In the genomic region with DNA sequence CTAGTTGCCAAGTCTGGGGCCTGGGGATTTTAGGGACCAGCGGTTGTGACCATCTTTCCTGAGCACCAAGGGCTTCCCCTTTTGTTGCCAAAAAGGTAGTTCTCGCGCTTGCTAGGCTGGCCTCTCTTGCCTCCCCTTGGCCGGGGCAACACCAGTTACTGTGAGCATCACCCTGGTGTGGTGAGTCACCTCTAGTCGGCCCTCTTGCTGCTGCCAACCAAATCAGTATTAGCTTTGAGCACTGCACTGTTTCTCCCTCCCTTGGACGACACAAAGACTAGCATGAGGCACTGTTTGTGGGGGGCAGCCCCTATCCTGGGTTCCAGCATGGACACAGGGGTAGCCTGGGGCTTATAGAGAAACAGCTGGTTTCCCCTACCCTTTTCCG, we compare ENCODE assay signal across 18 cellular contexts. TPM values are rescaled to one million over a fixed set of nuclear protein-coding genes. Genes with fewer than 3 reads are reported as not detected.
DNase-seq lines count a peak whose midpoint lies in the region; ATAC-seq, FAIRE-seq and TF ChIP-seq lines count a peak whose summit lies in the region.
"Had no signal": no experiment of that assay in that cellular context is flagged by ENCODE, and none has a peak within 500 bp of the region (broad histone marks: within the 10 kb centered on the region; RNA-seq: fewer than 3 reads in every experiment).

No MANE protein-coding gene starts in this region.

- CTCF ChIA-PET in Panc1 (lab: Charles Lee): no interaction called here

- no peaks in the 10 kb centered on the region for H3K9me3 Mint-ChIP-seq in endodermal cell

- no peaks in the 10 kb centered on the region for H3K4me1 ChIP-seq in Panc1 (ENCODE audit: control insufficient read depth, insufficient read depth, low read length)
- no peaks in the 10 kb centered on the region for H3K4me1 ChIP-seq in endodermal cell (ENCODE audit: control insufficient read depth, insufficient read depth, low read length)
- peaks cover 12% of the 10 kb centered on the region for H3K4me1 ChIP-seq in muscle layer of colon (ENCODE audit: insufficient read depth, low read length)
- H3K4me1 ChIP-seq in kidney (ENCODE audit: control insufficient read depth in 1 of 2, insufficient read depth in 1 of 2, low read depth in 1 of 2, low read length in 2 of 2): peaks cover 14 to 31% of the 10 kb centered on the region in 2 donors
- no peaks in the 10 kb centered on the region for H3K4me1 ChIP-seq in ovary (ENCODE audit: insufficient read depth)

- intact Hi-C loops in Panc1 (cut with micrococcal nuclease; ENCODE audit: unreplicated experiment) (no loop called here), kidney (cut with DNase I) (no loop called here), ovary (cut with DNase I) (loop anchor here in 1 of 4 donors (10.0 kb wide), 2 partner anchors 141 to 1001 kb away; a partner anchor contains a TSS)

- no peak for FAIRE-seq in kidney (lab: Jason Lieb, UNC)
- FAIRE-seq: colon, GM12891, keratinocyte had no signal

- WGBS in endodermal cell (ENCODE audit: insufficient coverage in 1 of 2, insufficient read length in 1 of 2), 2 experiments: 92 to 96% methylated on average over 5 to 6 of the region's 7 CpGs
- WGBS in ovary, 3 donors: 57 to 60% (median 57%) methylated on average over 7 of the region's 7 CpGs

- no peaks in the 10 kb centered on the region for H3K27me3 ChIP-seq in Panc1 (ENCODE audit: control insufficient read depth, insufficient read depth, low read length)
- H3K27me3 ChIP-seq in endodermal cell (ENCODE audit: control insufficient read depth, insufficient read depth, low read length, poor library complexity, severe bottlenecking): no peaks in the 10 kb centered on the region
- H3K27me3 ChIP-seq in muscle layer of colon (ENCODE audit: control insufficient read depth in 1 of 2, insufficient read depth in 2 of 2, low read length in 2 of 2): no peaks in the 10 kb centered on the region
- H3K27me3 ChIP-seq in ovary: no peaks in the 10 kb centered on the region

- H3K4me3 Mint-ChIP-seq in endodermal cell: no peak overlapping the region
- H3K4me3 Mint-ChIP-seq: activated CD8-positive, alpha-beta T cell treated with anti-CD3 and anti-CD28 coated beads, Interleukin-2, amount 10 ng/mL, durations not matched to agents 7 days and 5 days had no signal

- no peak for TF ChIP-seq EP300 in ovary (IDR thresholded peaks at IDR 0.05)

- no peaks in the 10 kb centered on the region for H3K4me1 Mint-ChIP-seq in endodermal cell

- peaks cover 61% of the 10 kb centered on the region for H3K36me3 Mint-ChIP-seq in endodermal cell (ENCODE audit: low read depth)

- H3K36me3 ChIP-seq in Panc1 (ENCODE audit: control insufficient read depth, insufficient read depth, low read length): no peaks in the 10 kb centered on the region
- H3K36me3 ChIP-seq in endodermal cell (ENCODE audit: control insufficient read depth, insufficient read depth, low read length): peaks cover 68% of the 10 kb centered on the region
- peaks cover 83% of the 10 kb centered on the region for H3K36me3 ChIP-seq in muscle layer of colon (ENCODE audit: insufficient read depth, low read length)
- peaks cover 32 to 59% of the 10 kb centered on the region in 2 donors for H3K36me3 ChIP-seq in kidney (ENCODE audit: control insufficient read depth in 1 of 2, insufficient read depth in 2 of 2, low read length in 2 of 2)
- H3K36me3 ChIP-seq in ovary: no peaks in the 10 kb centered on the region

- TF ChIP-seq CTCF in Panc1 (IDR thresholded peaks at IDR 0.05) (no peak), endodermal cell (conservative IDR thresholded peaks at IDR 0.05) (no peak), kidney (IDR thresholded peaks at IDR 0.05; ENCODE audit: borderline replicate concordance, extremely low read depth, insufficient read depth) (no peak), ovary (IDR thresholded peaks at IDR 0.05) (no peak)

- H3K4me3 ChIP-seq in Panc1 (ENCODE audit: low read depth in 2 of 2, low read length in 2 of 2) (no peak overlapping the region), endodermal cell (ENCODE audit: low read length) (no peak overlapping the region), muscle layer of colon (ENCODE audit: low read depth in 1 of 2, low read length in 2 of 2) (no peak overlapping the region), kidney (ENCODE audit: low read length in 2 of 2) (no peak overlapping the region), ovary (no peak overlapping the region)

- H3K27ac ChIP-seq in Panc1 (ENCODE audit: low read length) (no peak overlapping the region), endodermal cell (ENCODE audit: low read depth, low read length) (peak overlapping the region; percentile 1), muscle layer of colon (ENCODE audit: low read depth, low read length) (peak overlapping the region; percentile 53), kidney (ENCODE audit: low read depth in 2 of 2, low read length in 2 of 2) (no peak overlapping the region), ovary (no peak overlapping the region)
- H3K27ac ChIP-seq: C4-2B had no signal

- H3K27ac Mint-ChIP-seq in endodermal cell: no peak overlapping the region
- H3K27ac Mint-ChIP-seq: activated CD8-positive, alpha-beta T cell treated with anti-CD3 and anti-CD28 coated beads, Interleukin-2, amount 10 ng/mL, durations not matched to agents 7 days and 5 days had no signal

- DNase-seq in AG20443 (ENCODE audit: low spot score) (peak; percentile 72), Panc1 (ENCODE audit: low read depth, low spot score) (no peak), endodermal cell (no peak), kidney (no peak), NCI-H1417 treated with DMSO at 0.1 percent for 48 hours (lab: John Stamatoyannopoulos, UW) (no peak), ovary (no peak)
- DNase-seq: activated CD8-positive, alpha-beta T cell treated with anti-CD3 and anti-CD28 coated beads, Interleukin-2, amount 10 ng/mL, durations not matched to agents 7 days and 5 days; DND-41; foreskin melanocyte; NCI-H2029 treated with DMSO at 0.1 percent for 48 hours; SHP77; stimulated activated CD4-positive, alpha-beta T cell treated with anti-CD3 and anti-CD28 coated beads, Interleukin-2, amount 100 ng/mL, for 48 hours had no signal

- ATAC-seq in Panc1: peak; percentile 62
- no peak for ATAC-seq in HG03108 (IDR thresholded peaks at IDR 0.05; ENCODE audit: unreplicated experiment)
- ATAC-seq: activated CD8-positive, alpha-beta T cell treated with anti-CD3 and anti-CD28 coated beads, Interleukin-2, amount 10 ng/mL, durations not matched to agents 7 days and 5 days had no signal

- POLR2A ChIA-PET in Panc1 (lab: Charles Lee): no interaction called here

- no peak for TF ChIP-seq POLR2A in ovary (IDR thresholded peaks at IDR 0.05)

- no TSS peak for BruUV-seq in Panc1 (replicated peaks; lab: Mats Ljungman, UMichigan)

- no peak overlapping the region for H3K9ac ChIP-seq in endodermal cell (ENCODE audit: extremely low read depth, low read length, poor library complexity, severe bottlenecking)
- H3K9ac ChIP-seq in muscle layer of colon (ENCODE audit: low read length): no peak overlapping the region
- H3K9ac ChIP-seq in kidney (ENCODE audit: low read length in 2 of 2): no peak overlapping the region

- H3K27me3 Mint-ChIP-seq in endodermal cell (ENCODE audit: insufficient read depth): no peaks in the 10 kb centered on the region

- H3K9me3 ChIP-seq in Panc1 (ENCODE audit: control insufficient read depth, insufficient read depth, low read depth, low read length) (no peaks in the 10 kb centered on the region), endodermal cell (ENCODE audit: control insufficient read depth, low read length) (peaks cover 3% of the 10 kb centered on the region), muscle layer of colon (ENCODE audit: low read length) (no peaks in the 10 kb centered on the region), kidney (ENCODE audit: control insufficient read depth in 1 of 2, low read length in 2 of 2) (no peaks in the 10 kb centered on the region), ovary (no peaks in the 10 kb centered on the region)

- in situ Hi-C loops in Panc1 (cut with HindIII; ENCODE audit: low pct_unique_long_range_greater_than_20kb, low sequenced_read_pairs): no loop called here

RNA-seq across cellular contexts. Expression of a gene that starts 6.9 kb away (rescaled TPM):
- total RNA-seq in Panc1 (2021; ENCODE audit: unreplicated experiment): 47.7 TPM
- polyA plus RNA-seq in Panc1 (2012; ENCODE audit: insufficient read length): 74.2 TPM
- total RNA-seq in endodermal cell: 10 to 100 TPM in 1 of 2 donors, 1 to 10 TPM in 1; 8.9 to 12.2 TPM
- polyA plus RNA-seq in endodermal cell (2013, experiment 1 of 2): 12.9 TPM
- 11.9 TPM for polyA plus RNA-seq in endodermal cell (2013, experiment 2 of 2)
- total RNA-seq in kidney: 26.9 TPM
- polyA plus RNA-seq in kidney (ENCODE audit: insufficient read depth, low read depth, low replicate concordance): 13.9 TPM
- 10 to 100 TPM; 22.2 to 61.9 (median 43.5) TPM for total RNA-seq in ovary
- polyA plus RNA-seq in ovary: 10 to 100 TPM in 1 of 2 donors, 1 to 10 TPM in 1; 9.4 to 22.9 TPM

RNA-seq across cellular contexts. Expression of a gene that starts 32.1 kb away (rescaled TPM):
- total RNA-seq in Panc1 (2021; ENCODE audit: unreplicated experiment) (not detected), endodermal cell (not detected), kidney (not detected), ovary (not detected)
- not detected for polyA plus RNA-seq in Panc1 (2012; ENCODE audit: insufficient read length)
- not detected for polyA plus RNA-seq in endodermal cell (2013, experiment 1 of 2)
- polyA plus RNA-seq in endodermal cell (2013, experiment 2 of 2): not detected
- polyA plus RNA-seq in kidney (ENCODE audit: insufficient read depth, low read depth, low replicate concordance) (not detected), ovary (not detected)
- total RNA-seq: activated CD8-positive, alpha-beta T cell treated with anti-CD3 and anti-CD28 coated beads, Interleukin-2, amount 10 ng/mL, durations not matched to agents 7 days and 5 days had no signal
- polyA plus RNA-seq: keratinocyte had no signal

Comparison
In these comparisons a context has a peak if more than half of its experiments do, and no peak if none do; other contexts are left out.
1. H3K27ac ChIP-seq: peak in endodermal cell (single experiment) and muscle layer of colon (single experiment); none in Panc1 (single experiment), kidney (0 of 2) and ovary (0 of 2).